ENCODE assay signal across 8 cellular contexts in genomic region chr22:42091446-42091764, GRCh38. TPM values are rescaled to one million over a fixed set of nuclear protein-coding genes. Genes with fewer than 3 reads are reported as not detected.
A peak's percentile ranks its signal among the peaks of the same experiment; 100 is the strongest.
DNase-seq lines count a peak whose midpoint lies in the region; ATAC-seq, FAIRE-seq and TF ChIP-seq lines count a peak whose summit lies in the region.

No MANE protein-coding gene starts in this region.

- H3K27ac ChIP-seq in cardiac muscle cell = peak overlapping the region; percentile 84
- H3K27ac ChIP-seq in K562 (ENCODE audit: extremely low read depth, low read depth, low read length) = peak overlapping the region; percentile 82
- peak overlapping the region; percentile 95 for H3K27ac ChIP-seq in vagina

- peak; percentile 61 for FAIRE-seq in K562 (lab: Jason Lieb, UNC)

- no peak for TF ChIP-seq RAD21 in K562 (CRISPR knock-in tag; conservative IDR thresholded peaks at IDR 0.05 in 1 of 2, IDR thresholded peaks at IDR 0.05 in 1 of 2)

- H3K4me1 Mint-ChIP-seq in memory B cell = peaks cover 16% of the 10 kb centered on the region

- no peaks in the 10 kb centered on the region for H3K9me3 ChIP-seq in cardiac muscle cell (ENCODE audit: low read depth)
- H3K9me3 ChIP-seq in K562 (replicated peaks; ENCODE audit: control insufficient read depth, insufficient read depth, low read depth, low read length) = peaks cover 8% of the 10 kb centered on the region; the same call in 1 of the 2 replicates
- no peaks in the 10 kb centered on the region for H3K9me3 ChIP-seq in vagina

- H3K79me2 ChIP-seq in K562 (ENCODE audit: control insufficient read depth, insufficient read depth, low read length) = peaks cover 33% of the 10 kb centered on the region

- peak overlapping the region; percentile 87 for H3K4me2 ChIP-seq in K562 (ENCODE audit: insufficient read depth, low read length)

- H3K27me3 Mint-ChIP-seq in memory B cell = no peaks in the 10 kb centered on the region

- peaks cover 5% of the 10 kb centered on the region for H3K36me3 ChIP-seq in cardiac muscle cell
- H3K36me3 ChIP-seq in K562 (ENCODE audit: control insufficient read depth, insufficient read depth, low read length) = peaks cover 19% of the 10 kb centered on the region
- H3K36me3 ChIP-seq in vagina = peaks cover 0 to 6% of the 10 kb centered on the region in 2 donors

- DNase-seq in cardiac muscle cell (ENCODE audit: low read depth in 1 of 2, low spot score in 1 of 2) (no peak), Right ventricle myocardium superior (no peak), K562 (ENCODE audit: extremely low read depth in 1 of 4, low spot score in 3 of 4) (peak in 1 of 4 experiments; percentile 15), memory B cell (ENCODE audit: low spot score in 2 of 2) (no peak), vagina (ENCODE audit: extremely low spot score in 2 of 2) (no peak), posterior vena cava (ENCODE audit: low spot score) (no peak)

- H3K4me3 Mint-ChIP-seq in memory B cell = peak overlapping the region; percentile 96

- intact Hi-C loops in Right ventricle myocardium superior (cut with DNase I) = loop anchor here (5.0 to 10.0 kb wide), 2 partner anchors 173 to 351 kb away; no protein-coding TSS in a partner anchor
- intact Hi-C loops in K562 (cut with micrococcal nuclease) = loop anchor here (2.0 kb wide), 1 partner anchor 77 kb away; no protein-coding TSS in a partner anchor
- intact Hi-C loops in vagina (cut with DNase I) = loop anchor here (5.0 kb wide), 1 partner anchor 346 kb away; no protein-coding TSS in a partner anchor
- intact Hi-C loops in posterior vena cava (cut with DNase I) = loop anchor here in 1 of 2 donors (5.0 kb wide), 1 partner anchor 351 kb away; no protein-coding TSS in a partner anchor

- peak overlapping the region; percentile 92 for H2AFZ ChIP-seq in K562 (ENCODE audit: low read depth, low read length)

- 16% methylated on average over 6 of the region's 7 CpGs for WGBS in K562 (ENCODE audit: insufficient coverage, low coverage, missing lambda C conversion rate)

- H3K36me3 Mint-ChIP-seq in memory B cell = peaks cover 3% of the 10 kb centered on the region

- POLR2A ChIA-PET in K562 (lab: Yijun Ruan, JAX) = interaction anchor here (0.5 to 2.9 kb wide), 5 partner anchors 12 to 352 kb away, joined by 3 to 43 read pairs (median 6); partner anchors contain the start of genes NAGA and SMDT1

- H4K20me1 ChIP-seq in K562 (replicated peaks; ENCODE audit: control insufficient read depth, insufficient read depth, low read length) = no peaks in the 10 kb centered on the region

- no peaks in the 10 kb centered on the region for H3K27me3 ChIP-seq in cardiac muscle cell
- H3K27me3 ChIP-seq in K562 (ENCODE audit: control insufficient read depth in 2 of 2, insufficient read depth in 2 of 2, low read length in 2 of 2) = no peaks in the 10 kb centered on the region
- no peaks in the 10 kb centered on the region for H3K27me3 ChIP-seq in vagina

- H3K9me3 Mint-ChIP-seq in memory B cell = no peaks in the 10 kb centered on the region

- no peak for TF ChIP-seq CTCF in cardiac muscle cell (IDR thresholded peaks at IDR 0.05; ENCODE audit: low read depth, low read length)
- no peak for TF ChIP-seq CTCF in K562 (IDR thresholded peaks at IDR 0.05 in 2 of 3, conservative IDR thresholded peaks at IDR 0.05 in 1 of 3; ENCODE audit: insufficient read depth in 2 of 3, low read depth in 1 of 3, low read length in 3 of 3)
- no peak for TF ChIP-seq CTCF in vagina (IDR thresholded peaks at IDR 0.05)

- no peak for TF ChIP-seq POLR2A in K562 (conservative IDR thresholded peaks at IDR 0.05)
- no peak for TF ChIP-seq POLR2A in vagina (IDR thresholded peaks at IDR 0.05)

- CTCF ChIA-PET in K562 (lab: Yijun Ruan, JAX; ENCODE audit: low intra/inter-chr PET ratio) = no interaction called here

- BruUV-seq in K562 (replicated peaks; lab: Mats Ljungman, UMichigan) = no TSS peak

- H3K4me1 ChIP-seq in cardiac muscle cell (ENCODE audit: low read depth) (peaks cover 5% of the 10 kb centered on the region), K562 (replicated peaks in 1 of 2; ENCODE audit: control insufficient read depth in 2 of 2, insufficient read depth in 2 of 2, low read length in 2 of 2) (peaks cover 4 to 8% of the 10 kb centered on the region in 2 experiments; a peak in 3 of 5 replicates), vagina (peaks cover 33% of the 10 kb centered on the region)

- ATAC-seq in Right ventricle myocardium superior (ENCODE audit: poor library complexity) = no peak
- no peak for ATAC-seq in K562
- ATAC-seq in memory B cell (ENCODE audit: low read depth) = no peak
- ATAC-seq in HG02884 (IDR thresholded peaks at IDR 0.05; ENCODE audit: unreplicated experiment) = no peak
- no peak for ATAC-seq in HG02610 (IDR thresholded peaks at IDR 0.05; ENCODE audit: unreplicated experiment)

- in situ Hi-C loops in K562 (cut with MboI) = no loop called here

- H3K9ac ChIP-seq in K562 (ENCODE audit: insufficient read depth in 1 of 2, low read depth in 2 of 2, low read length in 2 of 2) = peak overlapping the region; percentile 98 to 100

- no peak for TF ChIP-seq EP300 in K562 (IDR thresholded peaks at IDR 0.05; ENCODE audit: low read length)

- peak overlapping the region; percentile 95 for H3K27ac Mint-ChIP-seq in memory B cell

- H3K4me3 ChIP-seq in cardiac muscle cell = peak overlapping the region; percentile 29
- H3K4me3 ChIP-seq in K562 = peak overlapping the region; percentile 96
- H3K4me3 ChIP-seq in vagina = peak overlapping the region; percentile 88 to 90

- no peaks in the 10 kb centered on the region for H3K9me1 ChIP-seq in K562 (ENCODE audit: control insufficient read depth, insufficient read depth, low read length)

RNA-seq across cellular contexts. Expression of gene NDUFA6, which starts 0.8 kb away (rescaled TPM):
- total RNA-seq in cardiac muscle cell (134 and 186 TPM in 2 replicates), Right ventricle myocardium superior (298 TPM), K562 (2014; rRNA removed) (103 and 110 TPM in 2 replicates), K562 (2014; rRNA removed; fragmentation: Illumina TruSeq; extraction: Trizol) (113 and 132 TPM in 2 replicates), K562 (2015; rRNA removed; fragmentation: Illumina TruSeq; extraction: Trizol) (117 and 129 TPM in 2 replicates), K562 (2021) (90.0 and 103 TPM in 2 replicates), vagina (42.0 TPM), posterior vena cava (10 to 100 TPM; 48.1 to 52.1 TPM)
- polyA plus RNA-seq in cardiac muscle cell (289 and 324 TPM in 2 replicates), K562 (2011; rRNA removed) (103 and 128 TPM in 2 replicates), K562 (2014; fragmentation: Illumina TruSeq; extraction: Trizol) (106 and 110 TPM in 2 replicates), K562 (2014; fragmentation: Nextera tagmentation; extraction: Ambion mirVana) (100 to 1,000 TPM; 465 to 474 TPM), K562 (2014; rRNA removed) (141 and 148 TPM in 2 replicates)
- 23.1 and 44.0 TPM in 2 replicates for total RNA-seq in K562 (2011; cell fraction: chromatin; rRNA removed; ENCODE audit: low replicate concordance)
- 19.3 and 23.5 TPM in 2 replicates for total RNA-seq in K562 (2011; cell fraction: nucleolus; rRNA removed)
- 31.0 and 37.9 TPM in 2 replicates for total RNA-seq in K562 (2011; cell fraction: nucleoplasm; rRNA removed)
- polyA plus RNA-seq in K562 (2011; cell fraction: cytosol; rRNA removed) = 50.0 and 67.5 TPM in 2 replicates
- polyA plus RNA-seq in K562 (2011; cell fraction: nucleus; rRNA removed) = 32.0 and 41.2 TPM in 2 replicates
- 67.9 and 173 TPM in 2 replicates for polyA plus RNA-seq in K562 (2012)
- polyA minus RNA-seq in K562 (2011; rRNA and poly(A)+ RNA removed) = 34.4 and 34.7 TPM in 2 replicates
- polyA minus RNA-seq in K562 (2011; cell fraction: cytosol; rRNA and poly(A)+ RNA removed) = 19.7 and 22.5 TPM in 2 replicates
- 6.5 and 11.0 TPM in 2 replicates for polyA minus RNA-seq in K562 (2011; cell fraction: nucleus; rRNA and poly(A)+ RNA removed)

RNA-seq across cellular contexts. Expression of gene SMDT1, which starts 11.9 kb away (rescaled TPM):
- total RNA-seq in cardiac muscle cell (9.2 and 10.3 TPM in 2 replicates), Right ventricle myocardium superior (179 TPM), K562 (2014; rRNA removed) (7.9 and 19.3 TPM in 2 replicates), K562 (2014; rRNA removed; fragmentation: Illumina TruSeq; extraction: Trizol) (14.0 and 14.3 TPM in 2 replicates), K562 (2015; rRNA removed; fragmentation: Illumina TruSeq; extraction: Trizol) (9.8 and 12.9 TPM in 2 replicates), K562 (2021) (65.2 and 68.7 TPM in 2 replicates), vagina (40.3 TPM), posterior vena cava (10 to 100 TPM; 63.9 to 67.2 TPM)
- polyA plus RNA-seq in cardiac muscle cell (212 and 237 TPM in 2 replicates), K562 (2011; rRNA removed) (23.2 and 28.7 TPM in 2 replicates), K562 (2014; fragmentation: Illumina TruSeq; extraction: Trizol) (13.5 and 26.6 TPM in 2 replicates), K562 (2014; fragmentation: Nextera tagmentation; extraction: Ambion mirVana) (10 to 100 TPM; 11.7 to 20.3 TPM), K562 (2014; rRNA removed) (33.6 and 38.0 TPM in 2 replicates)
- total RNA-seq in K562 (2011; cell fraction: chromatin; rRNA removed; ENCODE audit: low replicate concordance) = 16.6 and 21.1 TPM in 2 replicates
- 15.8 and 17.3 TPM in 2 replicates for total RNA-seq in K562 (2011; cell fraction: nucleolus; rRNA removed)
- 22.7 and 26.6 TPM in 2 replicates for total RNA-seq in K562 (2011; cell fraction: nucleoplasm; rRNA removed)
- polyA plus RNA-seq in K562 (2011; cell fraction: cytosol; rRNA removed) = 36.3 and 38.6 TPM in 2 replicates
- 17.5 and 21.9 TPM in 2 replicates for polyA plus RNA-seq in K562 (2011; cell fraction: nucleus; rRNA removed)
- 94.3 and 108 TPM in 2 replicates for polyA plus RNA-seq in K562 (2012)
- polyA minus RNA-seq in K562 (2011; rRNA and poly(A)+ RNA removed) = 8.0 and 10.4 TPM in 2 replicates
- polyA minus RNA-seq in K562 (2011; cell fraction: cytosol; rRNA and poly(A)+ RNA removed) = 3.3 and 9.8 TPM in 2 replicates
- polyA minus RNA-seq in K562 (2011; cell fraction: nucleus; rRNA and poly(A)+ RNA removed) = 4.3 and 8.6 TPM in 2 replicates

RNA-seq across cellular contexts. Expression of gene PHETA2, which starts 17.4 kb away (rescaled TPM):
- total RNA-seq in cardiac muscle cell (1.1 and 2.2 TPM in 2 replicates), Right ventricle myocardium superior (4.2 TPM), K562 (2014; rRNA removed) (not detected in 2 replicates), K562 (2014; rRNA removed; fragmentation: Illumina TruSeq; extraction: Trizol) (0.06 TPM in 1 of 2 replicates, not detected in the other), K562 (2015; rRNA removed; fragmentation: Illumina TruSeq; extraction: Trizol) (0.07 and 0.08 TPM in 2 replicates), K562 (2021) (0.18 and 0.22 TPM in 2 replicates), vagina (14.2 TPM), posterior vena cava (10 to 100 TPM; 15.2 to 17.3 TPM)
- polyA plus RNA-seq in cardiac muscle cell (0.68 and 1.1 TPM in 2 replicates), K562 (2011; rRNA removed) (0.08 and 0.14 TPM in 2 replicates), K562 (2014; fragmentation: Illumina TruSeq; extraction: Trizol) (0.08 TPM in 1 of 2 replicates, not detected in the other), K562 (2014; fragmentation: Nextera tagmentation; extraction: Ambion mirVana) (not detected), K562 (2014; rRNA removed) (0.07 and 0.31 TPM in 2 replicates)
- 0.18 and 0.69 TPM in 2 replicates for total RNA-seq in K562 (2011; cell fraction: chromatin; rRNA removed; ENCODE audit: low replicate concordance)
- total RNA-seq in K562 (2011; cell fraction: nucleolus; rRNA removed) = 0.26 TPM in 1 of 2 replicates, not detected in the other
- total RNA-seq in K562 (2011; cell fraction: nucleoplasm; rRNA removed) = 0.15 TPM in 1 of 2 replicates, not detected in the other
- polyA plus RNA-seq in K562 (2011; cell fraction: cytosol; rRNA removed) = 0.03 and 0.18 TPM in 2 replicates
- 0.24 and 0.38 TPM in 2 replicates for polyA plus RNA-seq in K562 (2011; cell fraction: nucleus; rRNA removed)
- 0.08 and 0.15 TPM in 2 replicates for polyA plus RNA-seq in K562 (2012)
- polyA minus RNA-seq in K562 (2011; rRNA and poly(A)+ RNA removed) = 0.11 TPM in 1 of 2 replicates, not detected in the other
- polyA minus RNA-seq in K562 (2011; cell fraction: cytosol; rRNA and poly(A)+ RNA removed) = not detected in 2 replicates
- polyA minus RNA-seq in K562 (2011; cell fraction: nucleus; rRNA and poly(A)+ RNA removed) = 0.13 and 0.22 TPM in 2 replicates

RNA-seq across cellular contexts. Expression of gene NAGA, which starts 20.8 kb away (rescaled TPM):
- total RNA-seq in cardiac muscle cell (31.7 and 34.9 TPM in 2 replicates), Right ventricle myocardium superior (11.8 TPM), K562 (2014; rRNA removed) (19.5 and 20.6 TPM in 2 replicates), K562 (2014; rRNA removed; fragmentation: Illumina TruSeq; extraction: Trizol) (9.9 and 11.5 TPM in 2 replicates), K562 (2015; rRNA removed; fragmentation: Illumina TruSeq; extraction: Trizol) (15.9 and 16.1 TPM in 2 replicates), K562 (2021) (20.0 and 20.4 TPM in 2 replicates), vagina (28.2 TPM), posterior vena cava (10 to 100 TPM; 18.4 to 29.7 TPM)
- polyA plus RNA-seq in cardiac muscle cell (22.8 and 29.7 TPM in 2 replicates), K562 (2011; rRNA removed) (18.1 and 19.7 TPM in 2 replicates), K562 (2014; fragmentation: Illumina TruSeq; extraction: Trizol) (20.6 and 22.1 TPM in 2 replicates), K562 (2014; fragmentation: Nextera tagmentation; extraction: Ambion mirVana) (1 to 10 TPM; 6.5 to 7.0 TPM), K562 (2014; rRNA removed) (17.4 and 18.7 TPM in 2 replicates)
- total RNA-seq in K562 (2011; cell fraction: chromatin; rRNA removed; ENCODE audit: low replicate concordance) = 16.6 and 38.0 TPM in 2 replicates
- total RNA-seq in K562 (2011; cell fraction: nucleolus; rRNA removed) = 44.2 and 46.5 TPM in 2 replicates
- total RNA-seq in K562 (2011; cell fraction: nucleoplasm; rRNA removed) = 39.2 and 40.2 TPM in 2 replicates
- 21.2 and 43.7 TPM in 2 replicates for polyA plus RNA-seq in K562 (2011; cell fraction: cytosol; rRNA removed)
- polyA plus RNA-seq in K562 (2011; cell fraction: nucleus; rRNA removed) = 13.4 and 19.5 TPM in 2 replicates
- 21.5 and 34.7 TPM in 2 replicates for polyA plus RNA-seq in K562 (2012)
- 12.0 and 18.6 TPM in 2 replicates for polyA minus RNA-seq in K562 (2011; rRNA and poly(A)+ RNA removed)
- 12.7 and 15.5 TPM in 2 replicates for polyA minus RNA-seq in K562 (2011; cell fraction: cytosol; rRNA and poly(A)+ RNA removed)
- polyA minus RNA-seq in K562 (2011; cell fraction: nucleus; rRNA and poly(A)+ RNA removed) = 9.1 and 9.3 TPM in 2 replicates

RNA-seq across cellular contexts. Expression of gene CYP2D6, which starts 39.2 kb away (rescaled TPM):
- 0.14 and 2.2 TPM in 2 replicates for total RNA-seq in cardiac muscle cell
- 2.3 and 2.6 TPM in 2 replicates for polyA plus RNA-seq in cardiac muscle cell
- total RNA-seq in Right ventricle myocardium superior = not detected
- total RNA-seq in K562 (2011; cell fraction: chromatin; rRNA removed; ENCODE audit: low replicate concordance) = 1.4 and 1.6 TPM in 2 replicates
- total RNA-seq in K562 (2011; cell fraction: nucleolus; rRNA removed) = 0.50 and 0.66 TPM in 2 replicates
- 1.4 TPM in 2 replicates for total RNA-seq in K562 (2011; cell fraction: nucleoplasm; rRNA removed)
- total RNA-seq in K562 (2014; rRNA removed) = not detected in 2 replicates
- 0.04 and 0.06 TPM in 2 replicates for total RNA-seq in K562 (2014; rRNA removed; fragmentation: Illumina TruSeq; extraction: Trizol)
- 0.11 TPM in 1 of 2 replicates, not detected in the other for total RNA-seq in K562 (2015; rRNA removed; fragmentation: Illumina TruSeq; extraction: Trizol)
- 0.18 and 0.20 TPM in 2 replicates for total RNA-seq in K562 (2021)
- polyA plus RNA-seq in K562 (2011; rRNA removed) = 0.07 and 0.24 TPM in 2 replicates
- polyA plus RNA-seq in K562 (2011; cell fraction: cytosol; rRNA removed) = 0.04 TPM in 2 replicates
- 1.2 and 1.8 TPM in 2 replicates for polyA plus RNA-seq in K562 (2011; cell fraction: nucleus; rRNA removed)
- polyA plus RNA-seq in K562 (2012) = 0.30 and 0.71 TPM in 2 replicates
- 0.10 TPM in 2 replicates for polyA plus RNA-seq in K562 (2014; fragmentation: Illumina TruSeq; extraction: Trizol)
- polyA plus RNA-seq in K562 (2014; fragmentation: Nextera tagmentation; extraction: Ambion mirVana) = not detected
- 0.67 TPM in 1 of 2 replicates, not detected in the other for polyA plus RNA-seq in K562 (2014; rRNA removed)
- polyA minus RNA-seq in K562 (2011; rRNA and poly(A)+ RNA removed) = 0.09 and 0.35 TPM in 2 replicates
- not detected in 2 replicates for polyA minus RNA-seq in K562 (2011; cell fraction: cytosol; rRNA and poly(A)+ RNA removed)
- polyA minus RNA-seq in K562 (2011; cell fraction: nucleus; rRNA and poly(A)+ RNA removed) = 0.22 TPM in 1 of 2 replicates, not detected in the other
- 1.7 TPM for total RNA-seq in vagina
- under 1 TPM; 0.37 to 0.48 TPM for total RNA-seq in posterior vena cava

Comparison
In these comparisons a context has a peak if more than half of its experiments do, and no peak if none do; other contexts are left out.
1. H3K4me3 ChIP-seq: peak in every context shown above with its lines; median percentile 96 in K562; 89 in vagina; 29 in cardiac muscle cell.